In genomic region chr15:67103432-67103831, GRCh38 we compare ENCODE assay signal across 10 cellular contexts. TPM values are rescaled to one million over a fixed set of nuclear protein-coding genes. Genes with fewer than 3 reads are reported as not detected.
DNase-seq lines count a peak whose midpoint lies in the region; ATAC-seq and TF ChIP-seq lines count a peak whose summit lies in the region.
"Had no signal": no experiment of that assay in that cellular context is flagged by ENCODE, and none has a peak within 500 bp of the region (broad histone marks: within the 10 kb centered on the region; RNA-seq: fewer than 3 reads in every experiment).

No MANE protein-coding gene starts in this region.

- intact Hi-C loops in heart right ventricle (cut with DNase I) (loop anchor here in 3 of 10 donors (5.0 to 10.0 kb wide), 3 partner anchors 36 to 81 kb away; partner anchors contain the start of gene SMAD3 (in 1 of the 3)), cardiac septum (cut with DNase I) (no loop called here), activated B cell treated with CpG ODN at 0.5 μM for 24 hours (cut with micrococcal nuclease) (no loop called here)

- H3K9me3 Mint-ChIP-seq in activated B cell treated with CpG ODN at 0.5 μM for 24 hours, result no peaks in the 10 kb centered on the region
- H3K9me3 Mint-ChIP-seq: naive B cell had no signal

- CTCF ChIA-PET in activated B cell treated with CpG ODN at 0.5 μM for 24 hours (lab: Charles Lee), result interaction anchor here (1.4 to 7.9 kb wide), 2 partner anchors 10 to 20 kb away, joined by 5 to 70 read pairs; no protein-coding TSS in a partner anchor

- H3K4me3 Mint-ChIP-seq in activated B cell treated with CpG ODN at 0.5 μM for 24 hours, result peak overlapping the region; percentile 52

- no peaks in the 10 kb centered on the region for H3K27me3 Mint-ChIP-seq in activated B cell treated with CpG ODN at 0.5 μM for 24 hours
- H3K27me3 Mint-ChIP-seq: naive B cell had no signal

- H3K27ac Mint-ChIP-seq in activated B cell treated with CpG ODN at 0.5 μM for 24 hours, result no peak overlapping the region
- H3K27ac Mint-ChIP-seq: naive B cell had no signal

- no peak for DNase-seq in heart right ventricle
- DNase-seq in cardiac septum (ENCODE audit: low spot score), result no peak
- DNase-seq in activated B cell treated with CpG ODN at 0.5 μM for 24 hours, result no peak
- DNase-seq in stimulated activated naive CD4-positive, alpha-beta T cell treated with Interleukin-2 at 50 U/mL for 16 hours (lab: John Stamatoyannopoulos, UW), result no peak
- DNase-seq: naive B cell, NCI-H446 had no signal

- H3K4me1 ChIP-seq in heart right ventricle, result peaks cover 26 to 100% (median 73%) of the 10 kb centered on the region in 9 donors
- peaks cover 69% of the 10 kb centered on the region for H3K4me1 ChIP-seq in mesodermal cell (ENCODE audit: control insufficient read depth, insufficient read depth, low read length, poor library complexity, severe bottlenecking)
- peaks cover 5% of the 10 kb centered on the region for H3K4me1 ChIP-seq in urinary bladder (ENCODE audit: insufficient read depth)

- H3K36me3 Mint-ChIP-seq in activated B cell treated with CpG ODN at 0.5 μM for 24 hours (ENCODE audit: low read depth), result peaks cover 31% of the 10 kb centered on the region

- TF ChIP-seq CTCF in heart right ventricle (IDR thresholded peaks at IDR 0.05) (no peak), activated B cell treated with CpG ODN at 0.5 μM for 24 hours (IDR thresholded peaks at IDR 0.05) (no peak)

- H3K27me3 ChIP-seq in heart right ventricle, result no peaks in the 10 kb centered on the region

- no peaks in the 10 kb centered on the region for H3K9me3 ChIP-seq in heart right ventricle
- no peaks in the 10 kb centered on the region for H3K9me3 ChIP-seq in mesodermal cell (ENCODE audit: control insufficient read depth, low read length)

- POLR2A ChIA-PET in activated B cell treated with CpG ODN at 0.5 μM for 24 hours (lab: Charles Lee), result interaction anchor here (0.6 to 28.6 kb wide), 7 partner anchors 10 to 47 kb away, joined by 3 to 1703 read pairs (median 8); partner anchors contain the start of gene SMAD3

- H3K4me3 ChIP-seq in heart right ventricle (peak overlapping the region in 1 of 10 donors; percentile 26), mesodermal cell (ENCODE audit: extremely low read depth, insufficient read depth, low read length, poor library complexity, severe bottlenecking) (no peak overlapping the region), urinary bladder (ENCODE audit: low read depth, low read length) (no peak overlapping the region)

- ATAC-seq in heart right ventricle, result peak in 6 of 8 donors; percentile 12 to 38 (median 18)
- no peak for ATAC-seq in activated B cell treated with CpG ODN at 0.5 μM for 24 hours (ENCODE audit: low read depth)
- ATAC-seq in HG03378 (IDR thresholded peaks at IDR 0.05; ENCODE audit: unreplicated experiment), result no peak
- ATAC-seq in HG02610 (IDR thresholded peaks at IDR 0.05; ENCODE audit: unreplicated experiment), result no peak

- peak overlapping the region in 9 of 10 donors; percentile 10 to 80 (median 59) for H3K27ac ChIP-seq in heart right ventricle
- H3K27ac ChIP-seq in mesodermal cell (ENCODE audit: low read depth, low read length, severe bottlenecking), result peak overlapping the region; percentile 23
- peak overlapping the region; percentile 3 for H3K27ac ChIP-seq in urinary bladder (ENCODE audit: low read depth)

- H3K36me3 ChIP-seq in heart right ventricle (no peaks in the 10 kb centered on the region), mesodermal cell (ENCODE audit: control insufficient read depth, insufficient read depth, low read length) (no peaks in the 10 kb centered on the region), urinary bladder (ENCODE audit: insufficient read depth) (no peaks in the 10 kb centered on the region)

- WGBS in heart right ventricle, 2 donors, result 69 to 71% methylated on average over 6 of the region's 6 CpGs
- 95 to 97% methylated on average over 5 to 6 of the region's 6 CpGs for WGBS in mesodermal cell (ENCODE audit: insufficient coverage in 2 of 2), 2 experiments
- WGBS in urinary bladder, result 73% methylated on average over 6 of the region's 6 CpGs

- H3K4me1 Mint-ChIP-seq in activated B cell treated with CpG ODN at 0.5 μM for 24 hours, result peaks cover 19% of the 10 kb centered on the region

RNA-seq across cellular contexts. Expression of gene SMAD3, which starts 38.0 kb away (rescaled TPM):
- total RNA-seq in heart right ventricle (10 to 100 TPM; 11.3 to 44.8 (median 15.7) TPM), cardiac septum (18.4 TPM), activated B cell treated with CpG ODN at 0.5 μM for 24 hours (85.9 and 118 TPM in 2 replicates), urinary bladder (31.2 TPM)
- polyA plus RNA-seq in heart right ventricle (1 to 10 TPM; 6.2 to 7.8 TPM), urinary bladder (28.3 TPM)
- 38.8 TPM for polyA plus RNA-seq in mesodermal cell (2013, experiment 1 of 2)
- 36.1 TPM for polyA plus RNA-seq in mesodermal cell (2013, experiment 2 of 2)

Comparison
In these comparisons a context has a peak if more than half of its experiments do, and no peak if none do; other contexts are left out.
1. ATAC-seq: peak in heart right ventricle (6 of 8); none in activated B cell treated with CpG ODN at 0.5 μM for 24 hours (single experiment), HG03378 (single experiment) and HG02610 (single experiment).
2. H3K27ac ChIP-seq: peak in every context shown above with its lines; median percentile 59 in heart right ventricle; 23 in mesodermal cell; 3 in urinary bladder.